In the genomic region with DNA sequence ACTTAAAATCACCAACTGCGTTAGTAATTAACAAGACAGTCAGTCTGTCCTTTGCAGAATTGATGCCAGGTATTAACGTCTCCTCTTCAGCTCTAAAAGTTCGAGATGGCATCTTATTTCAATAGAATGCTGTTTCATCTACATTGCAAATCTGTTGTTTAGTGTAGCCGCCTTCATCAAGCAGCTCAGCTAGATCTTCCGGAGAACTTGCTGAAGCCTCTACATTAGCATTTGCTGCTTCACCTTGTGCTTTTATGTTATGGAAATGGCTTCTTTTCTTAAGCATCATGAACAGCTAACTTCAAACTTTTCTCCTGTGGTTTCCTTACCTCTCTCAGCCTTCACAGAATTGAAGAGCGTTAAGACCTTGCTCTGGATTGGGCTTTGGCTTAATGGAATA, we compare ENCODE assay signal across 1 cellular context.
TF ChIP-seq lines count a peak whose summit lies in the region.

No MANE protein-coding gene starts in this region.

TF ChIP-seq in GM23338, 12 proteins besides CTCF, POLR2A, EP300 and RAD21 (continued from another document):
- TF ChIP-seq, protein P1, sequence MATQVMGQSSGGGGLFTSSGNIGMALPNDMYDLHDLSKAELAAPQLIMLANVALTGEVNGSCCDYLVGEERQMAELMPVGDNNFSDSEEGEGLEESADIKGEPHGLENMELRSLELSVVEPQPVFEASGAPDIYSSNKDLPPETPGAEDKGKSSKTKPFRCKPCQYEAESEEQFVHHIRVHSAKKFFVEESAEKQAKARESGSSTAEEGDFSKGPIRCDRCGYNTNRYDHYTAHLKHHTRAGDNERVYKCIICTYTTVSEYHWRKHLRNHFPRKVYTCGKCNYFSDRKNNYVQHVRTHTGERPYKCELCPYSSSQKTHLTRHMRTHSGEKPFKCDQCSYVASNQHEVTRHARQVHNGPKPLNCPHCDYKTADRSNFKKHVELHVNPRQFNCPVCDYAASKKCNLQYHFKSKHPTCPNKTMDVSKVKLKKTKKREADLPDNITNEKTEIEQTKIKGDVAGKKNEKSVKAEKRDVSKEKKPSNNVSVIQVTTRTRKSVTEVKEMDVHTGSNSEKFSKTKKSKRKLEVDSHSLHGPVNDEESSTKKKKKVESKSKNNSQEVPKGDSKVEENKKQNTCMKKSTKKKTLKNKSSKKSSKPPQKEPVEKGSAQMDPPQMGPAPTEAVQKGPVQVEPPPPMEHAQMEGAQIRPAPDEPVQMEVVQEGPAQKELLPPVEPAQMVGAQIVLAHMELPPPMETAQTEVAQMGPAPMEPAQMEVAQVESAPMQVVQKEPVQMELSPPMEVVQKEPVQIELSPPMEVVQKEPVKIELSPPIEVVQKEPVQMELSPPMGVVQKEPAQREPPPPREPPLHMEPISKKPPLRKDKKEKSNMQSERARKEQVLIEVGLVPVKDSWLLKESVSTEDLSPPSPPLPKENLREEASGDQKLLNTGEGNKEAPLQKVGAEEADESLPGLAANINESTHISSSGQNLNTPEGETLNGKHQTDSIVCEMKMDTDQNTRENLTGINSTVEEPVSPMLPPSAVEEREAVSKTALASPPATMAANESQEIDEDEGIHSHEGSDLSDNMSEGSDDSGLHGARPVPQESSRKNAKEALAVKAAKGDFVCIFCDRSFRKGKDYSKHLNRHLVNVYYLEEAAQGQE (IDR thresholded peaks at IDR 0.05; ENCODE audit: unreplicated experiment), result no peak
- TF ChIP-seq, protein P2, sequence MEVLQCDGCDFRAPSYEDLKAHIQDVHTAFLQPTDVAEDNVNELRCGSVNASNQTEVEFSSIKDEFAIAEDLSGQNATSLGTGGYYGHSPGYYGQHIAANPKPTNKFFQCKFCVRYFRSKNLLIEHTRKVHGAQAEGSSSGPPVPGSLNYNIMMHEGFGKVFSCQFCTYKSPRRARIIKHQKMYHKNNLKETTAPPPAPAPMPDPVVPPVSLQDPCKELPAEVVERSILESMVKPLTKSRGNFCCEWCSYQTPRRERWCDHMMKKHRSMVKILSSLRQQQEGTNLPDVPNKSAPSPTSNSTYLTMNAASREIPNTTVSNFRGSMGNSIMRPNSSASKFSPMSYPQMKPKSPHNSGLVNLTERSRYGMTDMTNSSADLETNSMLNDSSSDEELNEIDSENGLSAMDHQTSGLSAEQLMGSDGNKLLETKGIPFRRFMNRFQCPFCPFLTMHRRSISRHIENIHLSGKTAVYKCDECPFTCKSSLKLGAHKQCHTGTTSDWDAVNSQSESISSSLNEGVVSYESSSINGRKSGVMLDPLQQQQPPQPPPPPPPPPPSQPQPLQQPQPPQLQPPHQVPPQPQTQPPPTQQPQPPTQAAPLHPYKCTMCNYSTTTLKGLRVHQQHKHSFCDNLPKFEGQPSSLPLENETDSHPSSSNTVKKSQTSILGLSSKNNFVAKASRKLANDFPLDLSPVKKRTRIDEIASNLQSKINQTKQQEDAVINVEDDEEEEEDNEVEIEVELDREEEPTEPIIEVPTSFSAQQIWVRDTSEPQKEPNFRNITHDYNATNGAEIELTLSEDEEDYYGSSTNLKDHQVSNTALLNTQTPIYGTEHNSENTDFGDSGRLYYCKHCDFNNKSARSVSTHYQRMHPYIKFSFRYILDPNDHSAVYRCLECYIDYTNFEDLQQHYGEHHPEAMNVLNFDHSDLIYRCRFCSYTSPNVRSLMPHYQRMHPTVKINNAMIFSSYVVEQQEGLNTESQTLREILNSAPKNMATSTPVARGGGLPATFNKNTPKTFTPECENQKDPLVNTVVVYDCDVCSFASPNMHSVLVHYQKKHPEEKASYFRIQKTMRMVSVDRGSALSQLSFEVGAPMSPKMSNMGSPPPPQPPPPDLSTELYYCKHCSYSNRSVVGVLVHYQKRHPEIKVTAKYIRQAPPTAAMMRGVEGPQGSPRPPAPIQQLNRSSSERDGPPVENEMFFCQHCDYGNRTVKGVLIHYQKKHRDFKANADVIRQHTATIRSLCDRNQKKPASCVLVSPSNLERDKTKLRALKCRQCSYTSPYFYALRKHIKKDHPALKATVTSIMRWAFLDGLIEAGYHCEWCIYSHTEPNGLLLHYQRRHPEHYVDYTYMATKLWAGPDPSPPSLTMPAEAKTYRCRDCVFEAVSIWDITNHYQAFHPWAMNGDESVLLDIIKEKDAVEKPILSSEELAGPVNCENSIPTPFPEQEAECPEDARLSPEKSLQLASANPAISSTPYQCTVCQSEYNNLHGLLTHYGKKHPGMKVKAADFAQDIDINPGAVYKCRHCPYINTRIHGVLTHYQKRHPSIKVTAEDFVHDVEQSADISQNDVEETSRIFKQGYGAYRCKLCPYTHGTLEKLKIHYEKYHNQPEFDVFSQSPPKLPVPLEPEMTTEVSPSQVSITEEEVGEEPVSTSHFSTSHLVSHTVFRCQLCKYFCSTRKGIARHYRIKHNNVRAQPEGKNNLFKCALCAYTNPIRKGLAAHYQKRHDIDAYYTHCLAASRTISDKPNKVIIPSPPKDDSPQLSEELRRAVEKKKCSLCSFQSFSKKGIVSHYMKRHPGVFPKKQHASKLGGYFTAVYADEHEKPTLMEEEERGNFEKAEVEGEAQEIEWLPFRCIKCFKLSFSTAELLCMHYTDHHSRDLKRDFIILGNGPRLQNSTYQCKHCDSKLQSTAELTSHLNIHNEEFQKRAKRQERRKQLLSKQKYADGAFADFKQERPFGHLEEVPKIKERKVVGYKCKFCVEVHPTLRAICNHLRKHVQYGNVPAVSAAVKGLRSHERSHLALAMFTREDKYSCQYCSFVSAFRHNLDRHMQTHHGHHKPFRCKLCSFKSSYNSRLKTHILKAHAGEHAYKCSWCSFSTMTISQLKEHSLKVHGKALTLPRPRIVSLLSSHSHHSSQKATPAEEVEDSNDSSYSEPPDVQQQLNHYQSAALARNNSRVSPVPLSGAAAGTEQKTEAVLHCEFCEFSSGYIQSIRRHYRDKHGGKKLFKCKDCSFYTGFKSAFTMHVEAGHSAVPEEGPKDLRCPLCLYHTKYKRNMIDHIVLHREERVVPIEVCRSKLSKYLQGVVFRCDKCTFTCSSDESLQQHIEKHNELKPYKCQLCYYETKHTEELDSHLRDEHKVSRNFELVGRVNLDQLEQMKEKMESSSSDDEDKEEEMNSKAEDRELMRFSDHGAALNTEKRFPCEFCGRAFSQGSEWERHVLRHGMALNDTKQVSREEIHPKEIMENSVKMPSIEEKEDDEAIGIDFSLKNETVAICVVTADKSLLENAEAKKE (CRISPR knock-in tag; IDR thresholded peaks at IDR 0.05), result peak; percentile 99
- TF ChIP-seq EZH2 (IDR thresholded peaks at IDR 0.05; ENCODE audit: low read depth, unreplicated experiment) (no peak), NANOG (IDR thresholded peaks at IDR 0.05; ENCODE audit: borderline replicate concordance) (peak; percentile 86; the same call in 1 of the 2 replicates), STAT1 (IDR thresholded peaks at IDR 0.05; ENCODE audit: unreplicated experiment) (no peak), JUNB (IDR thresholded peaks at IDR 0.05; ENCODE audit: unreplicated experiment) (no peak), EZH2phosphoT487 (IDR thresholded peaks at IDR 0.05; ENCODE audit: unreplicated experiment) (no peak), ZNF114 (CRISPR knock-in tag; IDR thresholded peaks at IDR 0.05) (no peak), ZNF331 (CRISPR knock-in tag; IDR thresholded peaks at IDR 0.05; ENCODE audit: low read depth) (no peak), CREB1 (CRISPR knock-in tag; IDR thresholded peaks at IDR 0.05; ENCODE audit: low read depth) (peak; percentile 23; the same call in 1 of the 2 replicates)
- TF ChIP-seq, protein P3, sequence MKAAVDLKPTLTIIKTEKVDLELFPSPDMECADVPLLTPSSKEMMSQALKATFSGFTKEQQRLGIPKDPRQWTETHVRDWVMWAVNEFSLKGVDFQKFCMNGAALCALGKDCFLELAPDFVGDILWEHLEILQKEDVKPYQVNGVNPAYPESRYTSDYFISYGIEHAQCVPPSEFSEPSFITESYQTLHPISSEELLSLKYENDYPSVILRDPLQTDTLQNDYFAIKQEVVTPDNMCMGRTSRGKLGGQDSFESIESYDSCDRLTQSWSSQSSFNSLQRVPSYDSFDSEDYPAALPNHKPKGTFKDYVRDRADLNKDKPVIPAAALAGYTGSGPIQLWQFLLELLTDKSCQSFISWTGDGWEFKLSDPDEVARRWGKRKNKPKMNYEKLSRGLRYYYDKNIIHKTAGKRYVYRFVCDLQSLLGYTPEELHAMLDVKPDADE (IDR thresholded peaks at IDR 0.05), result no peak
